8 cellular contexts compared by ENCODE assay signal in the genomic region with DNA sequence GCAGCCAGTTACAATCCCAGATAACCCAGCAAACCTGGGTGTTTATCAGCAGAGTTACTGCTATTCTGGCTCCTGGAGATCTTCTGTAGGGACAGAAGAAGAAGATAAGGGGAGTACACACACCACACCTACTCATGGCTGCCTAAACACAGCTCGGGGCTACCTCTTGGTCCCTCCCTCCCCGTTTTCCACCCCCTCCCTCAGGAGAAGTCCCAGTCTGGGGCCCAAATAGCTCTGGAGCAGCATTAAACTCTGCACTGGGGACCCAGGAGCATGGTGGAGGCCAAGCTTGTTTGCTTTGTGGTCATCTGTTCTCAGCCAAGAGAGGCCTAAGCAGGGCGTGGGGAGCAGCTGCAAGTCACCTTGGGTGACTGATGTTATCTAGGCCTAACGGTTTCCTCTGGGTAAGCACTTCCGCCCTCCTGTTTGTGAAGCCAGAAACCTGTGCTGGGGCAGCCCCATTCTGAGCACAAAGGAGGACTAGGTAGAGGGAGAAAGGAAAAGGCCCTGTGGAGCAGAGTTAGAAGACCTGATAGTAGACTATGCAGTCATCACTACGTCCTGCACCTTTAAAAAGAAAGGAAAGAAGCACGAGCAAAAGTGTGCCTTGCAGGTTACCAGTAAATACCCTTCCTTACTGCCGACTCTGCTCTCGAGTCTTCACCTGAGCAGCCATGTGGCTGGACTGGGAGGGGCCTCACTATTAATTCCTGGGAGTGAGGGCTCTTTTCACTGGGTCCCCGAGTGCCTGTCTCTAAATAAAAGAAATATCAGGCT. TPM values are rescaled to one million over a fixed set of nuclear protein-coding genes. Genes with fewer than 3 reads are reported as not detected.
DNase-seq lines count a peak whose midpoint lies in the region; ATAC-seq and TF ChIP-seq lines count a peak whose summit lies in the region.

No MANE protein-coding gene starts in this region.

- H3K4me1 ChIP-seq in left lung: peaks cover 6 to 50% of the 10 kb centered on the region in 2 donors

- no peaks in the 10 kb centered on the region for H3K9me3 ChIP-seq in left lung

- no peak overlapping the region for H3K4me3 ChIP-seq in left lung

- H3K36me3 ChIP-seq in left lung: no peaks in the 10 kb centered on the region

- peak overlapping the region; percentile 88 for H3K4me3 Mint-ChIP-seq in stimulated activated naive CD8-positive, alpha-beta T cell treated with anti-CD3 and anti-CD28 coated beads, Interleukin-15, Interleukin-2, amounts not matched to agents 100 ng/mL and 50 ng/mL, for 24 hours

- TF ChIP-seq CTCF in left lung (IDR thresholded peaks at IDR 0.05): no peak

- peaks cover 6% of the 10 kb centered on the region for H3K9me3 Mint-ChIP-seq in stimulated activated naive CD8-positive, alpha-beta T cell treated with anti-CD3 and anti-CD28 coated beads, Interleukin-15, Interleukin-2, amounts not matched to agents 100 ng/mL and 50 ng/mL, for 24 hours

- ATAC-seq in GM18517 (IDR thresholded peaks at IDR 0.05; ENCODE audit: unreplicated experiment): peak; percentile 75
- ATAC-seq in HG02642 (IDR thresholded peaks at IDR 0.05; ENCODE audit: poor library complexity, unreplicated experiment): peak; percentile 67
- peak; percentile 8 for ATAC-seq in left lung

- peak overlapping the region; percentile 57 to 94 for H3K27ac ChIP-seq in left lung

- no peaks in the 10 kb centered on the region for H3K27me3 Mint-ChIP-seq in stimulated activated naive CD8-positive, alpha-beta T cell treated with anti-CD3 and anti-CD28 coated beads, Interleukin-15, Interleukin-2, amounts not matched to agents 100 ng/mL and 50 ng/mL, for 24 hours

- H3K27ac Mint-ChIP-seq in stimulated activated naive CD8-positive, alpha-beta T cell treated with anti-CD3 and anti-CD28 coated beads, Interleukin-15, Interleukin-2, amounts not matched to agents 100 ng/mL and 50 ng/mL, for 24 hours: peak overlapping the region; percentile 99

- peak; percentile 68 to 78 for DNase-seq in NCI-H187 (lab: John Stamatoyannopoulos, UW)
- peak; percentile 47 for DNase-seq in activated CD8-positive, alpha-beta memory T cell treated with anti-CD3 and anti-CD28 coated beads, Interleukin-2, amount 50 U/mL, for 1 hour (ENCODE audit: extremely low read depth)
- DNase-seq in left lung: no peak
- no peak for DNase-seq in EL
- DNase-seq in SW 1271 (lab: John Stamatoyannopoulos, UW): no peak

- intact Hi-C loops in left lung (cut with DNase I): no loop called here

- H3K4me1 Mint-ChIP-seq in stimulated activated naive CD8-positive, alpha-beta T cell treated with anti-CD3 and anti-CD28 coated beads, Interleukin-15, Interleukin-2, amounts not matched to agents 100 ng/mL and 50 ng/mL, for 24 hours (ENCODE audit: low read depth): peaks cover 61% of the 10 kb centered on the region

- H3K36me3 Mint-ChIP-seq in stimulated activated naive CD8-positive, alpha-beta T cell treated with anti-CD3 and anti-CD28 coated beads, Interleukin-15, Interleukin-2, amounts not matched to agents 100 ng/mL and 50 ng/mL, for 24 hours (ENCODE audit: low read depth): peaks cover 14% of the 10 kb centered on the region

- no peaks in the 10 kb centered on the region for H3K27me3 ChIP-seq in left lung

RNA-seq across cellular contexts. Expression of a gene that starts 2.0 kb away (rescaled TPM):
- 10 to 100 TPM; 12.2 to 21.5 TPM for total RNA-seq in left lung

Comparison
In these comparisons a context has a peak if more than half of its experiments do, and no peak if none do; other contexts are left out.
1. ATAC-seq: peak in every context shown above with its lines; median percentile 75 in GM18517; 67 in HG02642; 8 in left lung.
2. DNase-seq: peak in NCI-H187 (2 of 2) and activated CD8-positive, alpha-beta memory T cell treated with anti-CD3 and anti-CD28 coated beads, Interleukin-2, amount 50 U/mL, for 1 hour (single experiment); none in left lung (0 of 2), EL (single experiment) and SW 1271 (0 of 2).